ENCODE assay signal across 7 cellular contexts in the genomic region with DNA sequence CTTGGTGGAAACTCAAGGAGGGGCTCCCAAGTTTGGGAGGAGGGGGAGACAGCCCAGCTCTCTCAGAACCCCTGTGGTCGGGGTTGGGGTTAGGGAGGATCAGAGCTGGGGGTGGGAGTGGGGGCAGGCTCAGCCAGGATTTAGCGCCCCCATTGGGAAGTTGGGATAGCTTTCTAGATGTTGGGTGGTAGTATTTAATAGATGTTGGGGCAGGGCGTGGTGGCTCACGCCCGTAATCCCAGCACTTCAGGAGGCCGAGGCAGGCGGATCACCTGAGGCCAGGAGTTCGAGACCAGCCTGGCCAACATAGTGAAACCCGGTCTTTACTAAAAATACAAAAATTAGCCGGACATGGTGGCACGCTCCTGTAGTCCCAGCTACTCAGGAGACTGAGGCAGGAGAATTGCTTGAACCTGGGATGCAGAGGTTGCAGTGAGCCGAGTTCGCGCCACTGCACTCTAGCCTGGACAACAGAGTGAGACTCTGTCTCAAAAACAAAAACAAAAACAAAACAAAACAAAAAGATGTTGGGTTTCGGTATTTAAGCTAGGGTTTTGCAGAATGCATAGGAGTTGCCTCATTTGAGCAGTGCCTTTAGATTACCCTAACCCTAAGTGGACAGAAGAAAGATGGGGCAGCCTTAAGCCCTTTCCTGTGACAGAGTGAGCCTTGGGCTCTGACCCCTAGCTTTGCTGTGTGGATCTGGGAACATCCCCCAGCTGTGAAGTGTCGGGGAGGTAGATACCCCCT. TPM values are rescaled to one million over a fixed set of nuclear protein-coding genes. Genes with fewer than 3 reads are reported as not detected.
DNase-seq lines count a peak whose midpoint lies in the region; ATAC-seq and TF ChIP-seq lines count a peak whose summit lies in the region.
"Not testable (repeated sequence)": the region's sequence is repeated elsewhere in the genome, so short reads cannot be mapped to it uniquely, and the experiment has no call there.

No MANE protein-coding gene starts in this region.

- H3K27ac ChIP-seq in mesendoderm (ENCODE audit: low read depth, low read length) = peak overlapping the region; percentile 88
- peak overlapping the region; percentile 88 to 100 (median 98) for H3K27ac ChIP-seq in gastrocnemius medialis

- WGBS in mesendoderm (ENCODE audit: extremely low coverage, insufficient coverage, low lambda C conversion rate) = no CpG with 5 or more reads among the region's 16 CpGs

- H3K27ac Mint-ChIP-seq in WTC11 (peak overlapping the region; percentile 87), brain (peak overlapping the region in 4 of 5 experiments; percentile 90 to 98 (median 96))

- H3K9me3 ChIP-seq in gastrocnemius medialis = not testable (repeated sequence)

- not testable (repeated sequence) for H2BK120ac ChIP-seq in mesendoderm (ENCODE audit: low read depth, low read length)

- ATAC-seq in WTC11 = peak; percentile 10
- not testable (repeated sequence) for ATAC-seq in gastrocnemius medialis

- H4K8ac ChIP-seq in mesendoderm (ENCODE audit: low read depth, low read length) = not testable (repeated sequence)

- DNase-seq in NCI-H524 (lab: John Stamatoyannopoulos, UW) (peak; percentile 48 to 72), mesendoderm (peak; percentile 51)
- DNase-seq in WTC11 (ENCODE audit: low spot score); fibroblast of villous mesenchyme (ENCODE audit: low read depth); gastrocnemius medialis: not testable (repeated sequence)

- intact Hi-C loops in gastrocnemius medialis (cut with DNase I; ENCODE audit: low total_unique reads) = loop anchor here (1.0 to 10.0 kb wide), 3 partner anchors 36 to 942 kb away; partner anchors contain the start of genes IZUMO4, MOB3A and TLE6

- not testable (repeated sequence) for H3K23ac ChIP-seq in mesendoderm (ENCODE audit: low read length)

- H3K27me3 ChIP-seq in mesendoderm (ENCODE audit: insufficient read depth, low read length, poor library complexity); gastrocnemius medialis: not testable (repeated sequence)

- H3K18ac ChIP-seq in mesendoderm (ENCODE audit: low read length) = peak overlapping the region; percentile 21

- in situ Hi-C loops in gastrocnemius medialis (cut with MboI; ENCODE audit: low sequenced_read_pairs in 4 of 4) = loop anchor here in 1 of 4 donors (10.0 kb wide), 1 partner anchor 62 kb away; the partner anchor contains the start of gene TLE6

- H3K36me3 ChIP-seq in mesendoderm (ENCODE audit: control insufficient read depth, insufficient read depth, low read length); gastrocnemius medialis: not testable (repeated sequence)

- not testable (repeated sequence) for H3K79me2 ChIP-seq in mesendoderm (ENCODE audit: control insufficient read depth, insufficient read depth, low read length)

- H3K4me3 ChIP-seq in GM08714 (ENCODE audit: low read length) = peak overlapping the region; percentile 63; the same call in 1 of the 2 replicates
- H3K4me3 ChIP-seq in fibroblast of villous mesenchyme (ENCODE audit: low read depth, low read length) = peak overlapping the region; percentile 67
- H3K4me3 ChIP-seq in mesendoderm (ENCODE audit: low read length) = not testable (repeated sequence)
- H3K4me3 ChIP-seq in gastrocnemius medialis = peak overlapping the region; percentile 51 to 90 (median 81)

- TF ChIP-seq POLR2A in gastrocnemius medialis (IDR thresholded peaks at IDR 0.05) = not testable (repeated sequence)

- not testable (repeated sequence) for H2BK15ac ChIP-seq in mesendoderm (replicated peaks; ENCODE audit: low read depth)

- H3K4me1 Mint-ChIP-seq in WTC11 (peaks cover 31% of the 10 kb centered on the region), brain (peaks cover 55% of the 10 kb centered on the region)

- not testable (repeated sequence) for H2AK5ac ChIP-seq in mesendoderm (ENCODE audit: low read length)

- peak overlapping the region; percentile 67 for H3K4me2 ChIP-seq in mesendoderm (ENCODE audit: low read length)

- not testable (repeated sequence) for H3K4ac ChIP-seq in mesendoderm (ENCODE audit: low read depth, low read length)

- H3K56ac ChIP-seq in mesendoderm (ENCODE audit: low read length) = peak overlapping the region; percentile 85

- not testable (repeated sequence) for H3K79me1 ChIP-seq in mesendoderm (ENCODE audit: low read length)

- H3K9me3 Mint-ChIP-seq in WTC11 = not testable (repeated sequence)
- H3K9me3 Mint-ChIP-seq in brain = peaks cover 0 to 12% (median 4%) of the 10 kb centered on the region in 5 experiments

- H4K5ac ChIP-seq in mesendoderm (ENCODE audit: low read length) = not testable (repeated sequence)

- POLR2A ChIA-PET in WTC11 (lab: Charles Lee) = interaction anchor here (0.6 to 1.6 kb wide), 6 partner anchors 9 to 1211 kb away, joined by 3 to 17 read pairs (median 3); no protein-coding TSS in a partner anchor

- TF ChIP-seq CTCF in WTC11 (IDR thresholded peaks at IDR 0.05) (0 out of 2 replicates have a peak, but pooled peaks have one; percentile 19), brain (conservative IDR thresholded peaks at IDR 0.05) (peak; percentile 18 to 28), gastrocnemius medialis (IDR thresholded peaks at IDR 0.05 in 4 of 5, conservative IDR thresholded peaks at IDR 0.05 in 1 of 5) (peak in 1 of 5 experiments; percentile 40)
- TF ChIP-seq CTCF in fibroblast of villous mesenchyme (IDR thresholded peaks at IDR 0.05; ENCODE audit: insufficient read depth, low read depth, low read length) = not testable (repeated sequence)

- peak overlapping the region; percentile 88 for H2BK5ac ChIP-seq in mesendoderm (ENCODE audit: low read length)

- H3K4me3 Mint-ChIP-seq in WTC11 = peak overlapping the region; percentile 86
- H3K4me3 Mint-ChIP-seq in brain = peak overlapping the region; percentile 83 to 95 (median 90)

- H3K27me3 Mint-ChIP-seq in WTC11 (ENCODE audit: low read depth) (peaks cover 53% of the 10 kb centered on the region), brain (peaks cover 46% of the 10 kb centered on the region)

- H3K9ac ChIP-seq in mesendoderm (ENCODE audit: low read length) = peak overlapping the region; percentile 74

- peaks cover 14% of the 10 kb centered on the region for H3K4me1 ChIP-seq in mesendoderm (ENCODE audit: control insufficient read depth, low read depth, low read length)
- H3K4me1 ChIP-seq in gastrocnemius medialis = peaks cover 19 to 20% of the 10 kb centered on the region in 2 donors

- CTCF ChIA-PET in WTC11 (lab: Charles Lee) = interaction anchor here (1.0 to 3.8 kb wide), 22 partner anchors 9 to 393 kb away, joined by 3 to 45 read pairs (median 10); partner anchors contain the start of genes TLE5 and TLE6

- not testable (repeated sequence) for H3K36me3 Mint-ChIP-seq in WTC11, brain

RNA-seq across cellular contexts. Expression of gene TLE2, which starts 7.9 kb away (rescaled TPM):
- total RNA-seq in WTC11 (2021) = 13.1 to 20.0 TPM (median 15.8 TPM) in 3 replicates
- polyA plus RNA-seq in brain (ENCODE audit: insufficient read depth, low read depth, low replicate concordance) = 139 TPM
- 0.32 and 1.7 TPM in 2 replicates for total RNA-seq in fibroblast of villous mesenchyme
- 1.7 TPM for polyA plus RNA-seq in mesendoderm (2013, experiment 1 of 2)
- polyA plus RNA-seq in mesendoderm (2013, experiment 2 of 2) = 1.8 TPM
- 10 to 100 TPM; 26.1 to 48.5 (median 45.2) TPM for total RNA-seq in gastrocnemius medialis

RNA-seq across cellular contexts. Expression of gene TLE5, which starts 25.3 kb away (rescaled TPM):
- total RNA-seq in WTC11 (2021) (233 to 249 TPM (median 246 TPM) in 3 replicates), fibroblast of villous mesenchyme (289 and 301 TPM in 2 replicates), gastrocnemius medialis (100 to 1,000 TPM; 437 to 686 (median 474) TPM)
- polyA plus RNA-seq in brain (ENCODE audit: insufficient read depth, low read depth, low replicate concordance) = 1,738 TPM
- polyA plus RNA-seq in mesendoderm (2013, experiment 1 of 2) = 69.9 TPM
- polyA plus RNA-seq in mesendoderm (2013, experiment 2 of 2) = 71.4 TPM

RNA-seq across cellular contexts. Expression of gene GNA11, which starts 57.2 kb away (rescaled TPM):
- total RNA-seq in WTC11 (2021) (22.4 to 27.2 TPM (median 23.5 TPM) in 3 replicates), fibroblast of villous mesenchyme (80.7 and 87.3 TPM in 2 replicates), gastrocnemius medialis (10 to 100 TPM; 38.3 to 72.5 (median 68.5) TPM)
- 130 TPM for polyA plus RNA-seq in brain (ENCODE audit: insufficient read depth, low read depth, low replicate concordance)
- 19.0 TPM for polyA plus RNA-seq in mesendoderm (2013, experiment 1 of 2)
- 19.6 TPM for polyA plus RNA-seq in mesendoderm (2013, experiment 2 of 2)

RNA-seq across cellular contexts. Expression of gene TLE6, which starts 59.6 kb away (rescaled TPM):
- total RNA-seq in WTC11 (2021) (2.5 to 3.3 TPM (median 3.1 TPM) in 3 replicates), fibroblast of villous mesenchyme (0.97 and 1.7 TPM in 2 replicates), gastrocnemius medialis (1 to 10 TPM in 1 of 4 donors, under 1 TPM in 1, not detected in 2; 0.62 to 1.2 TPM)
- polyA plus RNA-seq in brain (ENCODE audit: insufficient read depth, low read depth, low replicate concordance) = 12.7 TPM
- not detected for polyA plus RNA-seq in mesendoderm (2013, experiment 1 of 2)
- 0.15 TPM for polyA plus RNA-seq in mesendoderm (2013, experiment 2 of 2)
